ENCODE assay signal across 1 cellular context in genomic region chr11:115452245-115452644, GRCh38.
TF ChIP-seq lines count a peak whose summit lies in the region.

No MANE protein-coding gene starts in this region.

TF ChIP-seq in HEK293, 187 proteins besides CTCF, POLR2A, EP300 and RAD21 (continued from another document):
- TF ChIP-seq REST (tag by site-specific recombination; IDR thresholded peaks at IDR 0.05), result no peak
- no peak for TF ChIP-seq ZNF658 (tag by site-specific recombination; IDR thresholded peaks at IDR 0.05)
- no peak for TF ChIP-seq ZNF350 (tag by site-specific recombination; IDR thresholded peaks at IDR 0.05)
